25 cellular contexts compared by ENCODE assay signal in genomic region chr11:44709281-44709562, GRCh38. TPM values are rescaled to one million over a fixed set of nuclear protein-coding genes. Genes with fewer than 3 reads are reported as not detected.
DNase-seq lines count a peak whose midpoint lies in the region; ATAC-seq, FAIRE-seq and TF ChIP-seq lines count a peak whose summit lies in the region.
"Had no signal": no experiment of that assay in that cellular context is flagged by ENCODE, and none has a peak within 500 bp of the region (broad histone marks: within the 10 kb centered on the region; RNA-seq: fewer than 3 reads in every experiment).

No MANE protein-coding gene starts in this region.

- no peaks in the 10 kb centered on the region for H3K79me2 ChIP-seq in neural progenitor cell (ENCODE audit: low read depth)

- CTCF ChIA-PET in Calu3 (lab: Charles Lee): interaction anchor here (0.7 kb wide), 1 partner anchor 12 kb away, joined by 3 read pairs; no protein-coding TSS in a partner anchor

- no peak for FAIRE-seq in D721Med (lab: Jason Lieb, UNC)

- H3K9ac ChIP-seq in neural progenitor cell: no peak overlapping the region
- H3K9ac ChIP-seq: SK-N-SH had no signal

- no peak overlapping the region for H3K4me2 ChIP-seq in neural progenitor cell
- H3K4me2 ChIP-seq: SK-N-SH had no signal

- H3K36me3 Mint-ChIP-seq in Calu3 (ENCODE audit: insufficient read depth, unreplicated experiment) (no peaks in the 10 kb centered on the region), neural progenitor cell (no peaks in the 10 kb centered on the region)
- no peaks in the 10 kb centered on the region for H3K36me3 Mint-ChIP-seq in stimulated activated effector memory CD8-positive, alpha-beta T cell treated with anti-CD3 and anti-CD28 coated beads, Interleukin-12 subunit alpha, Interleukin-12 subunit beta, amount 100 ng/mL, for 72 hours
- H3K36me3 Mint-ChIP-seq: activated naive CD8-positive, alpha-beta T cell treated with anti-CD3 and anti-CD28 coated beads, Interleukin-2, amount 10 ng/mL, durations not matched to agents 7 days and 5 days; brain; CD14-positive monocyte; IgD-negative memory B cell had no signal

- no peaks in the 10 kb centered on the region for H4K20me1 ChIP-seq in neural progenitor cell (ENCODE audit: low read depth)

- H3K27ac ChIP-seq in neural progenitor cell: no peak overlapping the region
- H3K27ac ChIP-seq: esophagus muscularis mucosa, gastroesophageal sphincter, WERI-Rb-1 had no signal

- no peaks in the 10 kb centered on the region for H3K36me3 ChIP-seq in neural progenitor cell
- H3K36me3 ChIP-seq: esophagus muscularis mucosa, gastroesophageal sphincter, WERI-Rb-1 had no signal

- H3F3A ChIP-seq in neural progenitor cell (ENCODE audit: low read depth): peaks cover 14% of the 10 kb centered on the region

- H2AFZ ChIP-seq in neural progenitor cell (replicated peaks): no peak overlapping the region

- H3K9me3 Mint-ChIP-seq in Calu3 (ENCODE audit: low read depth, unreplicated experiment) (peaks cover 4% of the 10 kb centered on the region), neural progenitor cell (peaks cover 5% of the 10 kb centered on the region)
- H3K9me3 Mint-ChIP-seq in stimulated activated effector memory CD8-positive, alpha-beta T cell treated with anti-CD3 and anti-CD28 coated beads, Interleukin-12 subunit alpha, Interleukin-12 subunit beta, amount 100 ng/mL, for 72 hours: peaks cover 3% of the 10 kb centered on the region

- intact Hi-C loops in Calu3 (cut with micrococcal nuclease; ENCODE audit: unreplicated experiment): no loop called here

- no peaks in the 10 kb centered on the region for H3K9me3 ChIP-seq in neural progenitor cell (ENCODE audit: low read depth)
- H3K9me3 ChIP-seq: SK-N-SH had no signal

- H3K4me1 ChIP-seq in neural progenitor cell: peaks cover 21% of the 10 kb centered on the region
- H3K4me1 ChIP-seq: esophagus muscularis mucosa, gastroesophageal sphincter had no signal

- H3K27me3 Mint-ChIP-seq in Calu3 (ENCODE audit: unreplicated experiment) (peaks cover 49% of the 10 kb centered on the region), neural progenitor cell (ENCODE audit: insufficient read depth, low read depth) (peaks cover 26% of the 10 kb centered on the region)
- H3K27me3 Mint-ChIP-seq: brain had no signal

- H3K4me1 Mint-ChIP-seq in Calu3 (ENCODE audit: low read depth, unreplicated experiment) (peaks cover 15% of the 10 kb centered on the region), neural progenitor cell (peaks cover 47% of the 10 kb centered on the region)
- H3K4me1 Mint-ChIP-seq in stimulated activated effector memory CD8-positive, alpha-beta T cell treated with anti-CD3 and anti-CD28 coated beads, Interleukin-12 subunit alpha, Interleukin-12 subunit beta, amount 100 ng/mL, for 72 hours: peaks cover 30% of the 10 kb centered on the region
- H3K4me1 Mint-ChIP-seq: IgD-negative memory B cell, memory B cell had no signal

- H3K27me3 ChIP-seq in neural progenitor cell: no peaks in the 10 kb centered on the region
- H3K27me3 ChIP-seq: esophagus muscularis mucosa, gastroesophageal sphincter had no signal

- DNase-seq in Calu3 (peak; percentile 47), M059J (ENCODE audit: low read depth) (peak; percentile 84), dermis blood vessel endothelial cell (peak; percentile 28), neural progenitor cell (ENCODE audit: low spot score) (no peak), Kasumi-1 (lab: John Stamatoyannopoulos, UW) (no peak), D721Med (ENCODE audit: insufficient read length, low spot score) (no peak)
- DNase-seq in stimulated activated effector memory CD8-positive, alpha-beta T cell treated with anti-CD3 and anti-CD28 coated beads, Interleukin-12 subunit alpha, Interleukin-12 subunit beta, amount 100 ng/mL, for 72 hours (ENCODE audit: low spot score in 2 of 2): no peak
- DNase-seq: ACHN; activated CD4-positive, alpha-beta T cell treated with anti-CD3 and anti-CD28 coated beads, Interleukin-2, amount 50 U/mL, for 48 hours; activated effector memory CD4-positive, alpha-beta T cell treated with Interleukin-2 at 50 U/mL for 16 hours; activated naive CD8-positive, alpha-beta T cell treated with anti-CD3 and anti-CD28 coated beads, Interleukin-2, amount 10 ng/mL, durations not matched to agents 7 days and 5 days; effector memory CD4-positive, alpha-beta T cell; naive thymus-derived CD4-positive, alpha-beta T cell; NCI-H524; right cardiac atrium; RPMI8226; SK-N-SH; WERI-Rb-1 had no signal

- H3K27ac Mint-ChIP-seq in Calu3 (ENCODE audit: unreplicated experiment) (peak overlapping the region; percentile 19), neural progenitor cell (peak overlapping the region; percentile 26)
- no peak overlapping the region for H3K27ac Mint-ChIP-seq in stimulated activated effector memory CD8-positive, alpha-beta T cell treated with anti-CD3 and anti-CD28 coated beads, Interleukin-12 subunit alpha, Interleukin-12 subunit beta, amount 100 ng/mL, for 72 hours
- H3K27ac Mint-ChIP-seq: activated naive CD8-positive, alpha-beta T cell treated with anti-CD3 and anti-CD28 coated beads, Interleukin-2, amount 10 ng/mL, durations not matched to agents 7 days and 5 days; CD14-positive monocyte; IgD-negative memory B cell; memory B cell had no signal

- TF ChIP-seq CTCF in Calu3 (IDR thresholded peaks at IDR 0.05; ENCODE audit: unreplicated experiment) (no peak), neural progenitor cell (IDR thresholded peaks at IDR 0.05) (no peak), D721Med (IDR thresholded peaks at IDR 0.05; ENCODE audit: insufficient read depth, missing control alignments) (no peak)

- H3K4me3 Mint-ChIP-seq in Calu3 (ENCODE audit: low read depth, unreplicated experiment): no peak overlapping the region
- H3K4me3 Mint-ChIP-seq in neural progenitor cell: no peak overlapping the region
- no peak overlapping the region for H3K4me3 Mint-ChIP-seq in stimulated activated effector memory CD8-positive, alpha-beta T cell treated with anti-CD3 and anti-CD28 coated beads, Interleukin-12 subunit alpha, Interleukin-12 subunit beta, amount 100 ng/mL, for 72 hours
- H3K4me3 Mint-ChIP-seq: activated naive CD8-positive, alpha-beta T cell treated with anti-CD3 and anti-CD28 coated beads, Interleukin-2, amount 10 ng/mL, durations not matched to agents 7 days and 5 days; brain; CD14-positive monocyte; IgD-negative memory B cell; memory B cell had no signal

- H3K4me3 ChIP-seq in neural progenitor cell: no peak overlapping the region
- H3K4me3 ChIP-seq: esophagus muscularis mucosa, gastroesophageal sphincter had no signal

- no peak for ATAC-seq in stimulated activated effector memory CD8-positive, alpha-beta T cell treated with anti-CD3 and anti-CD28 coated beads, Interleukin-12 subunit alpha, Interleukin-12 subunit beta, amount 100 ng/mL, for 72 hours
- ATAC-seq in HG02885 (IDR thresholded peaks at IDR 0.05; ENCODE audit: poor library complexity, unreplicated experiment): no peak
- ATAC-seq: gastroesophageal sphincter; naive thymus-derived CD4-positive, alpha-beta T cell; right cardiac atrium had no signal

- no TSS peak for BruUV-seq in Calu3 (replicated peaks; lab: Mats Ljungman, UMichigan)

RNA-seq across cellular contexts. Expression of gene TSPAN18, which starts 17.5 kb away (rescaled TPM):
- 0.51 TPM in 1 of 2 replicates, not detected in the other for total RNA-seq in Calu3 (2022)
- total RNA-seq in M059J (2014; rRNA removed; shearing (Covaris generic)): 1.1 and 2.5 TPM in 2 replicates
- 48.3 and 74.5 TPM in 2 replicates for total RNA-seq in dermis blood vessel endothelial cell
- 16.5 and 33.0 TPM in 2 replicates for total RNA-seq in neural progenitor cell (ENCODE audit: low replicate concordance)

Comparison
In these comparisons a context has a peak if more than half of its experiments do, and no peak if none do; other contexts are left out.
1. DNase-seq: peak in Calu3 (single experiment), M059J (single experiment) and dermis blood vessel endothelial cell (single experiment); none in neural progenitor cell (single experiment), Kasumi-1 (0 of 2), D721Med (single experiment) and stimulated activated effector memory CD8-positive, alpha-beta T cell treated with anti-CD3 and anti-CD28 coated beads, Interleukin-12 subunit alpha, Interleukin-12 subunit beta, amount 100 ng/mL, for 72 hours (0 of 2).